ENCODE assay signal across 1 cellular context in the genomic region with DNA sequence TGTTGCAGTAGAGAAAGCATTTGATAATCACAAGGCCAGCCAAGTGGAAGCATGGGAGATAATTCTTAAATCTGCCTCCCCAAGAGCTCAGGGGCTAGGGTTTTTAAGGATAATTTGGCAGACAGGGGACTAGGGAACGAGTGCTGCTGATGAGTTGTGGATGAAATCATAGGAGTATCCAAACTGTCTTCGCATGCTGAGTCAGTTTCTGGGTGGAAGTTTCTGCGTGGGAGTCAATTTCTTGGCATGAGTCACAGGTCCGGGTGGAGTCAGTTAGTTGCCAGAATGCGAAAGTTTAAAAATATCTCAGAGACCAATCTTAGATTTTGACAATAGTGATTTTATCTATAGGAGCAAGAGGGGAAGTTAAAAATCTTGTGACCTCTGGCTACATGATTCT.
TF ChIP-seq lines count a peak whose summit lies in the region.

No MANE protein-coding gene starts in this region.

TF ChIP-seq in GM12878, 131 proteins besides CTCF, POLR2A, EP300 and RAD21 (continued from another document):
- TF ChIP-seq EGR1 (IDR thresholded peaks at IDR 0.05; ENCODE audit: borderline replicate concordance in 1 of 2, low read depth in 2 of 2, low read length in 2 of 2), result peak in 1 of 2 experiments; percentile 74; a peak in 1 of 3 replicates
- TF ChIP-seq MTA2 (IDR thresholded peaks at IDR 0.05; ENCODE audit: low read depth), result no peak
- TF ChIP-seq EZH2 (IDR thresholded peaks at IDR 0.05; ENCODE audit: borderline replicate concordance, control insufficient read depth, low read depth, low read length), result no peak
- TF ChIP-seq SRF (IDR thresholded peaks at IDR 0.05; ENCODE audit: low read depth in 2 of 2, low read length in 2 of 2), result no peak
- no peak for TF ChIP-seq NR2C2 (IDR thresholded peaks at IDR 0.05; ENCODE audit: borderline replicate concordance, control insufficient read depth, insufficient read length, low read depth)
- TF ChIP-seq ETV6 (conservative IDR thresholded peaks at IDR 0.05 in 1 of 2, IDR thresholded peaks at IDR 0.05 in 1 of 2; ENCODE audit: borderline replicate concordance in 1 of 2, low read depth in 1 of 2), result 0 out of 4 replicates have a peak, but pooled peaks of 1 of the 2 experiments have one; percentile 34
- TF ChIP-seq ZNF384 (IDR thresholded peaks at IDR 0.05; ENCODE audit: borderline replicate concordance, low read depth, low read length), result no peak
- 0 out of 2 replicates have a peak, but pooled peaks have one; percentile 9 for TF ChIP-seq IKZF1 (conservative IDR thresholded peaks at IDR 0.05)
- TF ChIP-seq HDAC2 (IDR thresholded peaks at IDR 0.05), result no peak
- no peak for TF ChIP-seq TAF1 (IDR thresholded peaks at IDR 0.05; ENCODE audit: borderline replicate concordance, low read depth, low read length)
- no peak for TF ChIP-seq BACH1 (IDR thresholded peaks at IDR 0.05; ENCODE audit: borderline replicate concordance)
- TF ChIP-seq MXI1 (IDR thresholded peaks at IDR 0.05; ENCODE audit: low read depth, low read length), result no peak
- no peak for TF ChIP-seq TBL1XR1 (IDR thresholded peaks at IDR 0.05; ENCODE audit: low read depth, low read length)
- no peak for TF ChIP-seq ZNF274 (IDR thresholded peaks at IDR 0.05; ENCODE audit: insufficient read depth, insufficient read length)
- no peak for TF ChIP-seq KLF5 (IDR thresholded peaks at IDR 0.05; ENCODE audit: partially characterized antibody)
- TF ChIP-seq, protein P1, sequence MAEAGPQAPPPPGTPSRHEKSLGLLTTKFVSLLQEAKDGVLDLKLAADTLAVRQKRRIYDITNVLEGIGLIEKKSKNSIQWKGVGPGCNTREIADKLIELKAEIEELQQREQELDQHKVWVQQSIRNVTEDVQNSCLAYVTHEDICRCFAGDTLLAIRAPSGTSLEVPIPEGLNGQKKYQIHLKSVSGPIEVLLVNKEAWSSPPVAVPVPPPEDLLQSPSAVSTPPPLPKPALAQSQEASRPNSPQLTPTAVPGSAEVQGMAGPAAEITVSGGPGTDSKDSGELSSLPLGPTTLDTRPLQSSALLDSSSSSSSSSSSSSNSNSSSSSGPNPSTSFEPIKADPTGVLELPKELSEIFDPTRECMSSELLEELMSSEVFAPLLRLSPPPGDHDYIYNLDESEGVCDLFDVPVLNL (IDR thresholded peaks at IDR 0.05; ENCODE audit: low read depth, low read length), result no peak
- TF ChIP-seq EED (IDR thresholded peaks at IDR 0.05; ENCODE audit: low read depth), result peak; percentile 78
- no peak for TF ChIP-seq PML (IDR thresholded peaks at IDR 0.05; ENCODE audit: low read length)
- no peak for TF ChIP-seq PAX8 (IDR thresholded peaks at IDR 0.05)
- TF ChIP-seq CBX5 (IDR thresholded peaks at IDR 0.05; ENCODE audit: low read depth), result peak; percentile 68; the same call in 1 of the 2 replicates
- TF ChIP-seq HCFC1 (IDR thresholded peaks at IDR 0.05; ENCODE audit: low read length), result no peak
- peak; percentile 64 for TF ChIP-seq JUNB (IDR thresholded peaks at IDR 0.05)
- TF ChIP-seq LARP7 (IDR thresholded peaks at IDR 0.05), result no peak
- TF ChIP-seq KAT2A (conservative IDR thresholded peaks at IDR 0.05; ENCODE audit: control insufficient read depth, low read depth, low read length), result no peak
- TF ChIP-seq NRF1 (conservative IDR thresholded peaks at IDR 0.05; ENCODE audit: low read depth, low read length), result no peak
- no peak for TF ChIP-seq SMAD1 (IDR thresholded peaks at IDR 0.05; ENCODE audit: low read depth, partially characterized antibody)
- TF ChIP-seq RFX5 (IDR thresholded peaks at IDR 0.05; ENCODE audit: low read depth, low read length), result no peak
- TF ChIP-seq, protein P2, sequence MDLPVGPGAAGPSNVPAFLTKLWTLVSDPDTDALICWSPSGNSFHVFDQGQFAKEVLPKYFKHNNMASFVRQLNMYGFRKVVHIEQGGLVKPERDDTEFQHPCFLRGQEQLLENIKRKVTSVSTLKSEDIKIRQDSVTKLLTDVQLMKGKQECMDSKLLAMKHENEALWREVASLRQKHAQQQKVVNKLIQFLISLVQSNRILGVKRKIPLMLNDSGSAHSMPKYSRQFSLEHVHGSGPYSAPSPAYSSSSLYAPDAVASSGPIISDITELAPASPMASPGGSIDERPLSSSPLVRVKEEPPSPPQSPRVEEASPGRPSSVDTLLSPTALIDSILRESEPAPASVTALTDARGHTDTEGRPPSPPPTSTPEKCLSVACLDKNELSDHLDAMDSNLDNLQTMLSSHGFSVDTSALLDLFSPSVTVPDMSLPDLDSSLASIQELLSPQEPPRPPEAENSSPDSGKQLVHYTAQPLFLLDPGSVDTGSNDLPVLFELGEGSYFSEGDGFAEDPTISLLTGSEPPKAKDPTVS (IDR thresholded peaks at IDR 0.05; ENCODE audit: low read depth, low read length), result no peak
- TF ChIP-seq MEF2A (IDR thresholded peaks at IDR 0.05; ENCODE audit: insufficient read depth, low read depth, low read length), result 0 out of 2 replicates have a peak, but pooled peaks have one; percentile 37
